8 cellular contexts compared by ENCODE assay signal in genomic region chr16:29994613-29995329, GRCh38. TPM values are rescaled to one million over a fixed set of nuclear protein-coding genes. Genes with fewer than 3 reads are reported as not detected.
DNase-seq lines count a peak whose midpoint lies in the region; ATAC-seq and TF ChIP-seq lines count a peak whose summit lies in the region.

No MANE protein-coding gene starts in this region.

- H3K36me3 ChIP-seq in suprapubic skin = peaks cover 52% of the 10 kb centered on the region

- peaks cover 29% of the 10 kb centered on the region for H3K4me1 ChIP-seq in suprapubic skin

- no peak for TF ChIP-seq POLR2A in suprapubic skin (IDR thresholded peaks at IDR 0.05)

- peaks cover 25 to 43% of the 10 kb centered on the region in 2 donors for H3K4me1 Mint-ChIP-seq in natural killer cell treated with Interleukin-12 subunit alpha and Interleukin-12 subunit beta and Interleukin-15 and Interleukin-18, amount 100 ng/mL, for 72 hours (ENCODE audit: low read depth in 2 of 2)

- in situ Hi-C loops in ACHN (cut with HindIII; ENCODE audit: low pct_ligation_motif_present, low pct_unique_long_range_greater_than_20kb, low sequenced_read_pairs) = no loop called here

- no peak for TF ChIP-seq CTCF in suprapubic skin (IDR thresholded peaks at IDR 0.05)

- H3K36me3 Mint-ChIP-seq in natural killer cell treated with Interleukin-12 subunit alpha and Interleukin-12 subunit beta and Interleukin-15 and Interleukin-18, amount 100 ng/mL, for 72 hours = no peaks in the 10 kb centered on the region

- peak overlapping the region; percentile 80 for H3K4me3 ChIP-seq in suprapubic skin

- H3K9me3 Mint-ChIP-seq in natural killer cell treated with Interleukin-12 subunit alpha and Interleukin-12 subunit beta and Interleukin-15 and Interleukin-18, amount 100 ng/mL, for 72 hours = no peaks in the 10 kb centered on the region

- peak; percentile 13 for ATAC-seq in GM18870 (IDR thresholded peaks at IDR 0.05; ENCODE audit: unreplicated experiment)
- ATAC-seq in HG03378 (IDR thresholded peaks at IDR 0.05; ENCODE audit: unreplicated experiment) = peak; percentile 21
- peak; percentile 71 for ATAC-seq in esophagus mucosa
- peak; percentile 51 to 53 for ATAC-seq in natural killer cell treated with Interleukin-12 subunit alpha and Interleukin-12 subunit beta and Interleukin-15 and Interleukin-18, amount 100 ng/mL, for 72 hours

- peak overlapping the region; percentile 96 for H3K27ac ChIP-seq in suprapubic skin

- no peaks in the 10 kb centered on the region for H3K27me3 Mint-ChIP-seq in natural killer cell treated with Interleukin-12 subunit alpha and Interleukin-12 subunit beta and Interleukin-15 and Interleukin-18, amount 100 ng/mL, for 72 hours

- no peaks in the 10 kb centered on the region for H3K9me3 ChIP-seq in suprapubic skin

- DNase-seq in ACHN (peak; percentile 45), suprapubic skin (ENCODE audit: low spot score in 2 of 2) (peak in 1 of 2 donors; percentile 52), NCI-H2029 treated with DMSO at 0.1 percent for 48 hours (lab: John Stamatoyannopoulos, UW) (no peak)
- peak; percentile 79 for DNase-seq in activated CD4-positive, CD25-positive, alpha-beta regulatory T cell treated with anti-CD3 and anti-CD28 coated beads, Interleukin-2, amount 50 U/mL, for 72 hours
- DNase-seq in natural killer cell treated with Interleukin-12 subunit alpha and Interleukin-12 subunit beta and Interleukin-15 and Interleukin-18, amount 100 ng/mL, for 72 hours (ENCODE audit: low spot score) = peak; percentile 76

- WGBS in suprapubic skin = 12% methylated on average over 16 of the region's 24 CpGs

- TF ChIP-seq EP300 in suprapubic skin (IDR thresholded peaks at IDR 0.05) = no peak

- H3K27me3 ChIP-seq in suprapubic skin = no peaks in the 10 kb centered on the region

- H3K4me3 Mint-ChIP-seq in natural killer cell treated with Interleukin-12 subunit alpha and Interleukin-12 subunit beta and Interleukin-15 and Interleukin-18, amount 100 ng/mL, for 72 hours = peak overlapping the region; percentile 97

- peak overlapping the region; percentile 96 to 98 for H3K27ac Mint-ChIP-seq in natural killer cell treated with Interleukin-12 subunit alpha and Interleukin-12 subunit beta and Interleukin-15 and Interleukin-18, amount 100 ng/mL, for 72 hours

RNA-seq across cellular contexts. Expression of gene HIRIP3, which starts 0.6 kb away (rescaled TPM):
- total RNA-seq in esophagus mucosa = 7.1 TPM
- total RNA-seq in natural killer cell treated with Interleukin-12 subunit alpha and Interleukin-12 subunit beta and Interleukin-15 and Interleukin-18, amount 100 ng/mL, for 72 hours = 10 to 100 TPM; 30.0 to 40.8 TPM
- total RNA-seq in suprapubic skin = 10 to 100 TPM; 14.6 to 29.3 (median 21.7) TPM

RNA-seq across cellular contexts. Expression of gene INO80E, which starts 1.3 kb away (rescaled TPM):
- 37.0 TPM for total RNA-seq in esophagus mucosa
- 100 to 1,000 TPM; 101 to 133 TPM for total RNA-seq in natural killer cell treated with Interleukin-12 subunit alpha and Interleukin-12 subunit beta and Interleukin-15 and Interleukin-18, amount 100 ng/mL, for 72 hours
- total RNA-seq in suprapubic skin = 10 to 100 TPM; 48.2 to 58.7 (median 51.0) TPM

RNA-seq across cellular contexts. Expression of gene DOC2A, which starts 16.1 kb away (rescaled TPM):
- total RNA-seq in esophagus mucosa (0.20 TPM), suprapubic skin (under 1 TPM in 1 of 4 donors, not detected in 3; 0.42 TPM)
- not detected for total RNA-seq in natural killer cell treated with Interleukin-12 subunit alpha and Interleukin-12 subunit beta and Interleukin-15 and Interleukin-18, amount 100 ng/mL, for 72 hours

RNA-seq across cellular contexts. Expression of gene TAOK2, which starts 21.1 kb away (rescaled TPM):
- total RNA-seq in esophagus mucosa (17.7 TPM), suprapubic skin (10 to 100 TPM; 29.1 to 54.4 (median 39.1) TPM)
- total RNA-seq in natural killer cell treated with Interleukin-12 subunit alpha and Interleukin-12 subunit beta and Interleukin-15 and Interleukin-18, amount 100 ng/mL, for 72 hours = 10 to 100 TPM; 39.6 to 66.8 TPM

RNA-seq across cellular contexts. Expression of gene C16orf92, which starts 28.2 kb away (rescaled TPM):
- total RNA-seq in esophagus mucosa = not detected
- not detected for total RNA-seq in natural killer cell treated with Interleukin-12 subunit alpha and Interleukin-12 subunit beta and Interleukin-15 and Interleukin-18, amount 100 ng/mL, for 72 hours
- not detected for total RNA-seq in suprapubic skin

Comparison
In these comparisons a context has a peak if more than half of its experiments do, and no peak if none do; other contexts are left out.
1. ATAC-seq: peak in every context shown above with its lines; median percentile 71 in esophagus mucosa; 52 in natural killer cell treated with Interleukin-12 subunit alpha and Interleukin-12 subunit beta and Interleukin-15 and Interleukin-18, amount 100 ng/mL, for 72 hours; 21 in HG03378; 13 in GM18870.